21 cellular contexts compared by ENCODE assay signal in the genomic region with DNA sequence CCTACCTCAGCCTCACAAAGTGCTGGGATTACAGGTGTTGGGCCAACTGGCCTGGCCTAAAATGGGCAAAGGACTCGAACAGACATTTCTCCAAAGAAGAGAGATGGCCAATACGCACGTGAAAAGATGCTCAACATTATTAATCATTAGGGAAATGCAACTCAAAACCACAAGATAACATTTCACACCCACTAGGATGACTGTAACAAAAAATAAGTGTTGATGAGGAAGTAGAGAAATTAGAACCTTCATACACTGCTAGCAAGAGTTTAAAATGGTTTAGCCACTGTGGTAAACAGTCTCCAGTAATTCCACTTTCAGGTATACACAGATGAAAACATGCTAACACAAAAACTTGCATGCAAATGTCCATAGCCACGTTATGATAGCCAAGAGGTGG. TPM values are rescaled to one million over a fixed set of nuclear protein-coding genes. Genes with fewer than 3 reads are reported as not detected.
DNase-seq lines count a peak whose midpoint lies in the region; ATAC-seq and TF ChIP-seq lines count a peak whose summit lies in the region.
"Had no signal": no experiment of that assay in that cellular context is flagged by ENCODE, and none has a peak within 500 bp of the region (broad histone marks: within the 10 kb centered on the region; RNA-seq: fewer than 3 reads in every experiment).

No MANE protein-coding gene starts in this region.

- H3K27me3 ChIP-seq in BLaER1 treated with 17β-estradiol and CSF1 and Interleukin-3, amounts not matched to agents 10 nM and 100 nM, result no peaks in the 10 kb centered on the region
- no peaks in the 10 kb centered on the region for H3K27me3 ChIP-seq in CD8-positive, alpha-beta memory T cell (ENCODE audit: insufficient read depth, low read length, poor library complexity, severe bottlenecking)
- H3K27me3 ChIP-seq: neutrophil, tibial artery had no signal

- H3K9me3 Mint-ChIP-seq in CD8-positive, alpha-beta memory T cell, result no peaks in the 10 kb centered on the region
- no peaks in the 10 kb centered on the region for H3K9me3 Mint-ChIP-seq in activated B cell treated with CpG ODN at 0.5 μM for 24 hours
- H3K9me3 Mint-ChIP-seq: endodermal cell, T-cell had no signal

- POLR2A ChIA-PET in CD8-positive, alpha-beta memory T cell (lab: Charles Lee), result no interaction called here
- POLR2A ChIA-PET in activated B cell treated with CpG ODN at 0.5 μM for 24 hours (lab: Charles Lee), result no interaction called here

- H4K20me1 ChIP-seq in BLaER1 treated with 17β-estradiol and CSF1 and Interleukin-3, amounts not matched to agents 10 nM and 100 nM, result peaks cover 0 to 46% (median 14%) of the 10 kb centered on the region in 11 experiments; a peak in 12 of 22 replicates

- H3K36me3 Mint-ChIP-seq in CD8-positive, alpha-beta memory T cell, result peaks cover 0 to 48% (median 1%) of the 10 kb centered on the region in 3 donors
- H3K36me3 Mint-ChIP-seq in activated B cell treated with CpG ODN at 0.5 μM for 24 hours (ENCODE audit: low read depth), result peaks cover 50% of the 10 kb centered on the region

- peaks cover 13 to 58% (median 37%) of the 10 kb centered on the region in 10 experiments for H3K4me1 ChIP-seq in BLaER1 treated with 17β-estradiol and CSF1 and Interleukin-3, amounts not matched to agents 10 nM and 100 nM
- H3K4me1 ChIP-seq in CD8-positive, alpha-beta memory T cell (ENCODE audit: insufficient read depth, low read length), result peaks cover 4% of the 10 kb centered on the region

- H3K27ac ChIP-seq in BLaER1 treated with 17β-estradiol and CSF1 and Interleukin-3, amounts not matched to agents 10 nM and 100 nM, result peak overlapping the region in 4 of 11 experiments; percentile 2 to 60 (median 46); a peak in 8 of 22 replicates
- H3K27ac ChIP-seq in CD8-positive, alpha-beta memory T cell (ENCODE audit: low read depth, low read length), result no peak overlapping the region
- H3K27ac ChIP-seq: left ventricle myocardium inferior, neutrophil, tibial artery, VCaP had no signal

- H3K4me1 Mint-ChIP-seq in CD8-positive, alpha-beta memory T cell, result peaks cover 20 to 26% (median 22%) of the 10 kb centered on the region in 3 donors
- H3K4me1 Mint-ChIP-seq in activated B cell treated with CpG ODN at 0.5 μM for 24 hours, result peaks cover 17% of the 10 kb centered on the region

- CTCF ChIA-PET in CD8-positive, alpha-beta memory T cell (lab: Charles Lee), result no interaction called here
- CTCF ChIA-PET in activated B cell treated with CpG ODN at 0.5 μM for 24 hours (lab: Charles Lee), result no interaction called here

- H3K27me3 Mint-ChIP-seq in CD8-positive, alpha-beta memory T cell, result no peaks in the 10 kb centered on the region
- H3K27me3 Mint-ChIP-seq in activated B cell treated with CpG ODN at 0.5 μM for 24 hours, result no peaks in the 10 kb centered on the region
- H3K27me3 Mint-ChIP-seq: T-cell had no signal

- peak overlapping the region in 1 of 11 experiments; percentile 41; a peak in 2 of 22 replicates for H3K9ac ChIP-seq in BLaER1 treated with 17β-estradiol and CSF1 and Interleukin-3, amounts not matched to agents 10 nM and 100 nM

- peak overlapping the region in 8 of 11 experiments; percentile 18 to 79 (median 66); a peak in 14 of 22 replicates for H3K4me2 ChIP-seq in BLaER1 treated with 17β-estradiol and CSF1 and Interleukin-3, amounts not matched to agents 10 nM and 100 nM

- no peak overlapping the region for H3K4me3 ChIP-seq in BLaER1 treated with 17β-estradiol and CSF1 and Interleukin-3, amounts not matched to agents 10 nM and 100 nM
- no peak overlapping the region for H3K4me3 ChIP-seq in CD8-positive, alpha-beta memory T cell (ENCODE audit: low read length)
- H3K4me3 ChIP-seq: left ventricle myocardium inferior, mucosa of descending colon, tibial artery had no signal

- peaks cover 51 to 96% (median 82%) of the 10 kb centered on the region in 11 experiments for H3K36me3 ChIP-seq in BLaER1 treated with 17β-estradiol and CSF1 and Interleukin-3, amounts not matched to agents 10 nM and 100 nM
- peaks cover 17% of the 10 kb centered on the region for H3K36me3 ChIP-seq in CD8-positive, alpha-beta memory T cell (ENCODE audit: insufficient read depth, low read length)

- H3K4me3 Mint-ChIP-seq in CD8-positive, alpha-beta memory T cell, result peak overlapping the region in 4 of 7 donors; percentile 24 to 59 (median 48)
- no peak overlapping the region for H3K4me3 Mint-ChIP-seq in activated B cell treated with CpG ODN at 0.5 μM for 24 hours
- H3K4me3 Mint-ChIP-seq: endodermal cell, T-cell had no signal

- DNase-seq in CD8-positive, alpha-beta memory T cell, result no peak
- DNase-seq in activated B cell treated with CpG ODN at 0.5 μM for 24 hours (no peak), NCI-H128 (lab: John Stamatoyannopoulos, UW; ENCODE audit: unreplicated experiment) (no peak), NCI-H1048 (lab: John Stamatoyannopoulos, UW) (no peak)
- DNase-seq: activated gamma-delta T cell, endodermal cell, HCEC 1CT, IMR-90, left ventricle myocardium inferior, mucosa of descending colon, NCI-H510A treated with DMSO at 0.1 percent for 48 hours, Right ventricle myocardium superior, T-cell, tibial artery had no signal

- peak overlapping the region; percentile 29 to 66 (median 52) for H3K27ac Mint-ChIP-seq in CD8-positive, alpha-beta memory T cell
- no peak overlapping the region for H3K27ac Mint-ChIP-seq in activated B cell treated with CpG ODN at 0.5 μM for 24 hours
- H3K27ac Mint-ChIP-seq: endodermal cell had no signal

- no peak for TF ChIP-seq CTCF in activated B cell treated with CpG ODN at 0.5 μM for 24 hours (IDR thresholded peaks at IDR 0.05)

- intact Hi-C loops in activated B cell treated with CpG ODN at 0.5 μM for 24 hours (cut with micrococcal nuclease), result no loop called here

- no peaks in the 10 kb centered on the region for H3K9me3 ChIP-seq in BLaER1 treated with 17β-estradiol and CSF1 and Interleukin-3, amounts not matched to agents 10 nM and 100 nM (replicated peaks in 1 of 11)
- H3K9me3 ChIP-seq in CD8-positive, alpha-beta memory T cell (ENCODE audit: low read length), result no peaks in the 10 kb centered on the region
- H3K9me3 ChIP-seq: left ventricle myocardium inferior, mucosa of descending colon, neutrophil, tibial artery had no signal

- ATAC-seq in activated B cell treated with CpG ODN at 0.5 μM for 24 hours (ENCODE audit: low read depth) (peak; percentile 25), HG02885 (IDR thresholded peaks at IDR 0.05; ENCODE audit: poor library complexity, unreplicated experiment) (no peak)
- ATAC-seq: mucosa of descending colon, T-cell had no signal

RNA-seq across cellular contexts. Expression of gene TMED6, which starts 5.7 kb away (rescaled TPM):
- 1 to 10 TPM in 1 of 2 experiments, under 1 TPM in 1; 0.80 to 1.4 TPM for total RNA-seq in CD8-positive, alpha-beta memory T cell
- polyA plus RNA-seq in CD8-positive, alpha-beta memory T cell, result not detected
- 2.0 and 2.8 TPM in 2 replicates for total RNA-seq in activated B cell treated with CpG ODN at 0.5 μM for 24 hours
- total RNA-seq: cerebellum, G401, IMR-90, left ventricle myocardium inferior, renal cortical epithelial cell, Right ventricle myocardium superior had no signal

RNA-seq across cellular contexts. Expression of gene NIP7, which starts 6.4 kb away (rescaled TPM):
- total RNA-seq in CD8-positive, alpha-beta memory T cell, result 10 to 100 TPM; 73.8 to 80.1 TPM
- polyA plus RNA-seq in CD8-positive, alpha-beta memory T cell, result 23.7 TPM
- total RNA-seq in activated B cell treated with CpG ODN at 0.5 μM for 24 hours, result 42.4 and 44.3 TPM in 2 replicates

RNA-seq across cellular contexts. Expression of gene COG8, which starts 6.6 kb away (rescaled TPM):
- 10 to 100 TPM; 38.1 to 40.0 TPM for total RNA-seq in CD8-positive, alpha-beta memory T cell
- 42.3 TPM for polyA plus RNA-seq in CD8-positive, alpha-beta memory T cell
- 40.5 and 45.4 TPM in 2 replicates for total RNA-seq in activated B cell treated with CpG ODN at 0.5 μM for 24 hours

RNA-seq across cellular contexts. Expression of gene PDF, which starts 15.5 kb away (rescaled TPM):
- total RNA-seq in CD8-positive, alpha-beta memory T cell, result 10 to 100 TPM; 29.1 to 34.9 TPM
- 17.4 TPM for polyA plus RNA-seq in CD8-positive, alpha-beta memory T cell
- total RNA-seq in activated B cell treated with CpG ODN at 0.5 μM for 24 hours, result 11.1 and 15.3 TPM in 2 replicates

RNA-seq across cellular contexts. Expression of gene VPS4A, which starts 34.8 kb away (rescaled TPM):
- total RNA-seq in CD8-positive, alpha-beta memory T cell, result 10 to 100 TPM; 35.7 to 35.9 TPM
- 48.1 TPM for polyA plus RNA-seq in CD8-positive, alpha-beta memory T cell
- total RNA-seq in activated B cell treated with CpG ODN at 0.5 μM for 24 hours, result 34.2 and 41.7 TPM in 2 replicates
